ENCODE assay signal across 19 cellular contexts in the genomic region with DNA sequence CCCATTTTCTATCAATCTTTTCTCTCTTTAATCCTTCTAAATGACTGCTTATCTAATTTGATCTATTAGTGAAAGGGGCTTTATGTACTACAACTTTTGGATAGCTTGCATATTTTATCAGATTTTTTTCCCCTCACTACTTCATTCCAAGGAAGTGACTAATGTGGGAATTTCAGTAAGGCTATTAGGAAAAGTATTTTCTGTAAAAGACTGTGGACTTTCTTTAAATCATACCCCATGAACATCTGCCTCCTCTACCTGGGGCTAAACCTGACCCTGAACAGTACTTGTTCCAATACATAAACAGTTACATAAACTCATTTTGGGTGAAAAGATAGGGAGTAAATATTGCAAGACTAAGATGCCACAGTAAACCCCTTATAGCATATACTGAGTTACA.
DNase-seq lines count a peak whose midpoint lies in the region; ATAC-seq and TF ChIP-seq lines count a peak whose summit lies in the region.
"Had no signal": no experiment of that assay in that cellular context is flagged by ENCODE, and none has a peak within 500 bp of the region (broad histone marks: within the 10 kb centered on the region; RNA-seq: fewer than 3 reads in every experiment).

No MANE protein-coding gene starts in this region.

- CTCF ChIA-PET in GM10248 (lab: Yijun Ruan, JAX): interaction anchor here (0.7 kb wide), 1 partner anchor 642 kb away, joined by 3 read pairs; no protein-coding TSS in a partner anchor

- POLR2A ChIA-PET in GM10248 (lab: Yijun Ruan, JAX): no interaction called here

- no peak for ATAC-seq in HG02852 (IDR thresholded peaks at IDR 0.05; ENCODE audit: unreplicated experiment)
- ATAC-seq: activated T-cell treated with anti-CD3 and anti-CD28 coated beads, Interleukin-2, amount 50 U/mL, for 4 hours; body of pancreas; GM12878; HepG2; left lung had no signal

- TF ChIP-seq CTCF in GM10248 (IDR thresholded peaks at IDR 0.05; ENCODE audit: control extremely low read depth, extremely low read depth, low read depth, missing control alignments): no peak

- DNase-seq in HCEC 1CT (peak; percentile 74), amniotic epithelial cell (ENCODE audit: low read depth) (peak; percentile 49), glomerular endothelial cell (ENCODE audit: extremely low read depth, low read depth, low spot score) (peak; percentile 12), GM10248 (ENCODE audit: extremely low spot score) (no peak), T1000 (lab: John Stamatoyannopoulos, UW) (no peak), amygdala (lab: John Stamatoyannopoulos, UW) (no peak)
- DNase-seq: activated T-cell treated with anti-CD3 and anti-CD28 coated beads, Interleukin-2, amount 50 U/mL, for 4 hours; body of pancreas; cortex of kidney; left lung; NCI-H1436; NCI-H2171; NCI-H748 treated with DMSO at 0.1 percent for 48 hours; OCI-M1; retina; stimulated activated CD4-positive, alpha-beta T cell treated with anti-CD3 and anti-CD28 coated beads, Interleukin-15, amount 100 ng/mL, for 24 hours had no signal

Comparison
In these comparisons a context has a peak if more than half of its experiments do, and no peak if none do; other contexts are left out.
1. DNase-seq: peak in HCEC 1CT (single experiment), amniotic epithelial cell (single experiment) and glomerular endothelial cell (single experiment); none in GM10248 (single experiment), T1000 (single experiment) and amygdala (0 of 56).